Comparison of ENCODE assay signal across 18 cellular contexts in genomic region chr1:116324411-116324810, GRCh38. TPM values are rescaled to one million over a fixed set of nuclear protein-coding genes. Genes with fewer than 3 reads are reported as not detected.
DNase-seq lines count a peak whose midpoint lies in the region; ATAC-seq lines count a peak whose summit lies in the region.
"Had no signal": no experiment of that assay in that cellular context is flagged by ENCODE, and none has a peak within 500 bp of the region (broad histone marks: within the 10 kb centered on the region; RNA-seq: fewer than 3 reads in every experiment).

No MANE protein-coding gene starts in this region.

- peak; percentile 9 for DNase-seq in NCI-H1092 treated with DMSO at 0.1 percent for 48 hours (lab: John Stamatoyannopoulos, UW)
- no peak for DNase-seq in NCI-H1092 (lab: John Stamatoyannopoulos, UW)
- DNase-seq in CD8-positive, alpha-beta memory T cell: no peak
- no peak for DNase-seq in naive thymus-derived CD8-positive, alpha-beta T cell
- no peak for DNase-seq in occipital lobe (lab: John Stamatoyannopoulos, UW)
- DNase-seq in inferior parietal cortex (ENCODE audit: extremely low spot score): no peak
- DNase-seq in germinal center (ENCODE audit: low spot score): no peak
- DNase-seq: activated CD4-positive, alpha-beta T cell treated with anti-CD3 and anti-CD28 coated beads for 48 hours; anterior cingulate cortex; foreskin fibroblast; NCI-H2107; NCI-H69; PC-9; tibial artery had no signal

- no peaks in the 10 kb centered on the region for H3K36me3 ChIP-seq in CD8-positive, alpha-beta memory T cell (ENCODE audit: insufficient read depth, low read length)
- H3K36me3 ChIP-seq: BLaER1 treated with 17β-estradiol and CSF1 and Interleukin-3, amounts not matched to agents 10 nM and 100 nM; SJSA1; tibial artery had no signal

- no peaks in the 10 kb centered on the region for H3K27me3 Mint-ChIP-seq in CD8-positive, alpha-beta memory T cell
- H3K27me3 Mint-ChIP-seq in activated naive CD8-positive, alpha-beta T cell: no peaks in the 10 kb centered on the region
- H3K27me3 Mint-ChIP-seq in naive thymus-derived CD8-positive, alpha-beta T cell: no peaks in the 10 kb centered on the region

- ATAC-seq in naive thymus-derived CD8-positive, alpha-beta T cell: no peak

- peaks cover 0 to 4% (median 0%) of the 10 kb centered on the region in 3 donors for H3K36me3 Mint-ChIP-seq in CD8-positive, alpha-beta memory T cell
- H3K36me3 Mint-ChIP-seq in activated naive CD8-positive, alpha-beta T cell: no peaks in the 10 kb centered on the region
- peaks cover 0 to 6% (median 0%) of the 10 kb centered on the region in 3 donors for H3K36me3 Mint-ChIP-seq in naive thymus-derived CD8-positive, alpha-beta T cell

- peak overlapping the region; percentile 69 to 98 (median 93) for H3K27ac Mint-ChIP-seq in CD8-positive, alpha-beta memory T cell
- H3K27ac Mint-ChIP-seq in activated naive CD8-positive, alpha-beta T cell: peak overlapping the region; percentile 66
- H3K27ac Mint-ChIP-seq in naive thymus-derived CD8-positive, alpha-beta T cell: peak overlapping the region; percentile 90 to 98 (median 95)

- no peaks in the 10 kb centered on the region for H3K9me3 ChIP-seq in CD8-positive, alpha-beta memory T cell (ENCODE audit: low read length)
- H3K9me3 ChIP-seq: BLaER1 treated with 17β-estradiol and CSF1 and Interleukin-3, amounts not matched to agents 10 nM and 100 nM; SJSA1; tibial artery had no signal

- H3K4me1 ChIP-seq in CD8-positive, alpha-beta memory T cell (ENCODE audit: insufficient read depth, low read length): peaks cover 90% of the 10 kb centered on the region
- H3K4me1 ChIP-seq: SJSA1, tibial artery had no signal

- H3K27ac ChIP-seq in CD8-positive, alpha-beta memory T cell (ENCODE audit: low read depth, low read length): no peak overlapping the region
- H3K27ac ChIP-seq: BLaER1 treated with 17β-estradiol and CSF1 and Interleukin-3, amounts not matched to agents 10 nM and 100 nM; PC-9; SJSA1; tibial artery had no signal

- peak overlapping the region; percentile 10 for H3K4me3 ChIP-seq in CD8-positive, alpha-beta memory T cell (ENCODE audit: low read length)
- H3K4me3 ChIP-seq: BLaER1 treated with 17β-estradiol and CSF1 and Interleukin-3, amounts not matched to agents 10 nM and 100 nM; PC-9; SJSA1; smooth muscle cell; tibial artery had no signal

- H3K27me3 ChIP-seq in CD8-positive, alpha-beta memory T cell (ENCODE audit: insufficient read depth, low read length, poor library complexity, severe bottlenecking): no peaks in the 10 kb centered on the region
- H3K27me3 ChIP-seq: BLaER1 treated with 17β-estradiol and CSF1 and Interleukin-3, amounts not matched to agents 10 nM and 100 nM; tibial artery had no signal

- H3K9me3 Mint-ChIP-seq in CD8-positive, alpha-beta memory T cell: no peaks in the 10 kb centered on the region
- no peaks in the 10 kb centered on the region for H3K9me3 Mint-ChIP-seq in activated naive CD8-positive, alpha-beta T cell (ENCODE audit: low read depth)
- H3K9me3 Mint-ChIP-seq in naive thymus-derived CD8-positive, alpha-beta T cell: no peaks in the 10 kb centered on the region

- peaks cover 53 to 79% (median 73%) of the 10 kb centered on the region in 3 donors for H3K4me1 Mint-ChIP-seq in CD8-positive, alpha-beta memory T cell
- H3K4me1 Mint-ChIP-seq in activated naive CD8-positive, alpha-beta T cell (ENCODE audit: low read depth): peaks cover 80% of the 10 kb centered on the region
- H3K4me1 Mint-ChIP-seq in naive thymus-derived CD8-positive, alpha-beta T cell: peaks cover 40 to 83% (median 80%) of the 10 kb centered on the region in 4 donors

- peak overlapping the region in 5 of 7 donors; percentile 16 to 66 (median 38) for H3K4me3 Mint-ChIP-seq in CD8-positive, alpha-beta memory T cell
- H3K4me3 Mint-ChIP-seq in activated naive CD8-positive, alpha-beta T cell: no peak overlapping the region
- H3K4me3 Mint-ChIP-seq in naive thymus-derived CD8-positive, alpha-beta T cell: peak overlapping the region in 9 of 10 donors; percentile 13 to 77 (median 64)

- POLR2A ChIA-PET in CD8-positive, alpha-beta memory T cell (lab: Charles Lee): no interaction called here
- POLR2A ChIA-PET in naive thymus-derived CD8-positive, alpha-beta T cell (lab: Charles Lee): interaction anchor here (0.6 to 5.8 kb wide), 10 partner anchors 11 to 77 kb away, joined by 3 to 54 read pairs (median 6); partner anchors contain the start of gene ATP1A1

- CTCF ChIA-PET in CD8-positive, alpha-beta memory T cell (lab: Charles Lee): interaction anchor here (1.0 to 1.9 kb wide), 2 partner anchors 161 to 186 kb away, joined by 4 read pairs; no protein-coding TSS in a partner anchor

RNA-seq across cellular contexts. Expression of gene ATP1A1, which starts 48.6 kb away (rescaled TPM):
- total RNA-seq in CD8-positive, alpha-beta memory T cell: 100 to 1,000 TPM; 259 to 263 TPM
- 58.0 TPM for polyA plus RNA-seq in CD8-positive, alpha-beta memory T cell
- total RNA-seq in naive thymus-derived CD8-positive, alpha-beta T cell: 100 to 1,000 TPM; 248 to 261 TPM
- polyA plus RNA-seq in naive thymus-derived CD8-positive, alpha-beta T cell: 10 to 100 TPM; 59.1 to 65.0 (median 60.6) TPM
- total RNA-seq in occipital lobe: 91.9 TPM
